8 cellular contexts compared by ENCODE assay signal in the genomic region with DNA sequence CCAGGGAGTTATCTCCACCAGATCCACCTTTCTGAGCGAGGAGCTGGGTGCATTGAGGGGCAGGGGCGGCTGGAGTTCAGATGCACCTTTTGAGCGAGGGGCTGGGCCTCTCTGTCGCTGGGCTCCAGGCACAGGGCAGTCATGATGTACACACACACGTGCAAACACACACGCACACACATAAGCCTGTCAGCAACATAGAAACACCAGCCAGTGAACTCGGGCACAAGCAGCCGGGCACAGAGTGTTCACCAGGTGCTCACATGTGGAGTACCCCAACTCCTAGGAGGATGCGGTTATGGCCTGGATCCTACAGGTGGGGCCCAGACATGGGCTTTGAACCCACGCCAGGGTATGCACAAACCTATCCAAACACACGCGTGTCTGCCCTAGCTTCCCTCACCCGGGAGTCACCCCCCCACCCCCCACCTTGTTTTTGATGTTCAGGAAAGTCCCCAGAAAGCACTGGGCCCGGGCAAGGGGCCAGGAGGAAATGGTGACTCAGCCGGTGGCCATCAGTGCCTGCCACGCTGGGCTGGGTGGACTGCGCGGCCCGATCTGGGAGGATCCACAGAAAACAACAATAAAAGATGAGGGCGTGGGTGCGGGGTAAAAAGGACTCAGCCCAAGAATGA. TPM values are rescaled to one million over a fixed set of nuclear protein-coding genes. Genes with fewer than 3 reads are reported as not detected.
DNase-seq lines count a peak whose midpoint lies in the region; ATAC-seq and TF ChIP-seq lines count a peak whose summit lies in the region.

No MANE protein-coding gene starts in this region.

- ATAC-seq in HG03097 (IDR thresholded peaks at IDR 0.05; ENCODE audit: low FRiP score, unreplicated experiment), result no peak
- no peak for ATAC-seq in GM18909 (IDR thresholded peaks at IDR 0.05; ENCODE audit: poor library complexity, unreplicated experiment)

- 25% methylated on average over 21 of the region's 21 CpGs for WGBS in prostate gland

- H3K4me3 ChIP-seq in fibroblast of villous mesenchyme (ENCODE audit: low read depth, low read length) (no peak overlapping the region), prostate gland (no peak overlapping the region)

- no peak for TF ChIP-seq POLR2A in prostate gland (IDR thresholded peaks at IDR 0.05)

- DNase-seq in CD1c-positive myeloid dendritic cell (ENCODE audit: extremely low spot score) (peak; percentile 83), NCI-H2196 treated with DMSO at 0.1 percent for 48 hours (lab: John Stamatoyannopoulos, UW; ENCODE audit: unreplicated experiment) (peak; percentile 38), fibroblast of villous mesenchyme (ENCODE audit: low read depth) (peak; percentile 78), prostate gland (ENCODE audit: low spot score) (peak; percentile 72), NCI-H2081 (lab: John Stamatoyannopoulos, UW) (no peak)
- peak; percentile 57 to 68 for DNase-seq in activated T-helper 1 cell treated with anti-CD3 and anti-CD28 coated beads, Interleukin-2, amount 50 U/mL, for 16 hours (ENCODE audit: low read depth in 1 of 2, low spot score in 1 of 2)

- no peaks in the 10 kb centered on the region for H3K27me3 ChIP-seq in prostate gland (replicated peaks; ENCODE audit: insufficient read depth)

- H3K4me1 ChIP-seq in prostate gland (replicated peaks), result peaks cover 10% of the 10 kb centered on the region

- H3K27ac ChIP-seq in prostate gland, result peak overlapping the region; percentile 75 to 76

- no peaks in the 10 kb centered on the region for H3K36me3 ChIP-seq in prostate gland

- intact Hi-C loops in prostate gland (cut with DNase I), result no loop called here

- no peaks in the 10 kb centered on the region for H3K9me3 ChIP-seq in prostate gland

- TF ChIP-seq CTCF in fibroblast of villous mesenchyme (IDR thresholded peaks at IDR 0.05; ENCODE audit: insufficient read depth, low read depth, low read length) (no peak), prostate gland (IDR thresholded peaks at IDR 0.05) (no peak)

RNA-seq across cellular contexts. Expression of a gene that starts 13.3 kb away (rescaled TPM):
- total RNA-seq in fibroblast of villous mesenchyme, result 3.5 and 3.9 TPM in 2 replicates
- 10 to 100 TPM; 57.1 to 75.9 TPM for total RNA-seq in prostate gland

RNA-seq across cellular contexts. Expression of a gene that starts 54.3 kb away (rescaled TPM):
- under 0.01 TPM in 2 replicates for total RNA-seq in fibroblast of villous mesenchyme
- 1 to 10 TPM in 1 of 2 donors, under 1 TPM in 1; 0.36 to 5.6 TPM for total RNA-seq in prostate gland

Comparison
In these comparisons a context has a peak if more than half of its experiments do, and no peak if none do; other contexts are left out.
1. DNase-seq: peak in CD1c-positive myeloid dendritic cell (single experiment), NCI-H2196 treated with DMSO at 0.1 percent for 48 hours (single experiment), activated T-helper 1 cell treated with anti-CD3 and anti-CD28 coated beads, Interleukin-2, amount 50 U/mL, for 16 hours (2 of 2), fibroblast of villous mesenchyme (single experiment) and prostate gland (single experiment); none in NCI-H2081 (0 of 2).
2. RNA of a gene that starts 13.3 kb away (total RNA-seq): 57.1 to 75.9 TPM in prostate gland; 3.5 to 3.9 TPM in fibroblast of villous mesenchyme; every median in the first group is over 10 times any median in the second.